ENCODE assay signal across 8 cellular contexts in genomic region chr20:3248167-3248992, GRCh38. TPM values are rescaled to one million over a fixed set of nuclear protein-coding genes. Genes with fewer than 3 reads are reported as not detected.
DNase-seq lines count a peak whose midpoint lies in the region; ATAC-seq and TF ChIP-seq lines count a peak whose summit lies in the region.

No MANE protein-coding gene starts in this region.

- H3K27me3 ChIP-seq in BJ (ENCODE audit: control insufficient read depth, insufficient read depth, low read length) (no peaks in the 10 kb centered on the region; the same call in 1 of the 2 replicates), brain microvascular endothelial cell (replicated peaks) (no peaks in the 10 kb centered on the region), lower lobe of right lung (ENCODE audit: low read depth) (peaks cover 9% of the 10 kb centered on the region), dorsolateral prefrontal cortex (no peaks in the 10 kb centered on the region)

- H3K27ac ChIP-seq in brain microvascular endothelial cell, result no peak overlapping the region
- H3K27ac ChIP-seq in lower lobe of right lung, result no peak overlapping the region
- no peak overlapping the region for H3K27ac ChIP-seq in dorsolateral prefrontal cortex

- DNase-seq in BJ (ENCODE audit: low read depth), result no peak
- peak; percentile 69 for DNase-seq in KBM-7
- DNase-seq in brain microvascular endothelial cell, result no peak
- no peak for DNase-seq in lower lobe of right lung
- DNase-seq in T-helper 9 cell, result no peak
- DNase-seq in dorsolateral prefrontal cortex, result no peak
- DNase-seq in NCI-H1436 treated with DMSO at 0.1 percent for 48 hours (lab: John Stamatoyannopoulos, UW), result no peak

- POLR2A ChIA-PET in BJ (lab: Charles Lee), result no interaction called here

- no peaks in the 10 kb centered on the region for H3K9me3 ChIP-seq in lower lobe of right lung

- ATAC-seq in lower lobe of right lung (peak; percentile 60 to 61), HG03565 (IDR thresholded peaks at IDR 0.05; ENCODE audit: unreplicated experiment) (no peak)

- intact Hi-C loops in lower lobe of right lung (cut with DNase I), result no loop called here
- intact Hi-C loops in dorsolateral prefrontal cortex (cut with DNase I), result no loop called here

- CTCF ChIA-PET in BJ (lab: Yijun Ruan, JAX), result interaction anchor here (1.0 to 2.4 kb wide), 3 partner anchors 9 to 55 kb away, joined by 3 to 10 read pairs (median 4); partner anchors contain the start of gene SLC4A11

- in situ Hi-C loops in KBM-7 (cut with MboI; ENCODE audit: low pct_unique_long_range_greater_than_20kb, low sequenced_read_pairs), result no loop called here
- in situ Hi-C loops in brain microvascular endothelial cell (cut with HindIII; ENCODE audit: low pct_ligation_motif_present, low sequenced_read_pairs), result no loop called here

- 0 out of 2 replicates have a peak, but pooled peaks have one; percentile 6 for TF ChIP-seq CTCF in BJ (IDR thresholded peaks at IDR 0.05; ENCODE audit: insufficient read depth, low read depth, low read length)
- no peak for TF ChIP-seq CTCF in brain microvascular endothelial cell (IDR thresholded peaks at IDR 0.05; ENCODE audit: low read depth, low read length, missing control alignments)
- no peak for TF ChIP-seq CTCF in lower lobe of right lung (IDR thresholded peaks at IDR 0.05)
- no peak for TF ChIP-seq CTCF in dorsolateral prefrontal cortex (IDR thresholded peaks at IDR 0.05 in 54 of 56, conservative IDR thresholded peaks at IDR 0.05 in 2 of 56; ENCODE audit: low read depth in 1 of 56, partially characterized antibody in 56 of 56)

- peaks cover 11% of the 10 kb centered on the region for H3K36me3 ChIP-seq in BJ (ENCODE audit: control insufficient read depth, insufficient read depth, low read length)
- H3K36me3 ChIP-seq in brain microvascular endothelial cell (replicated peaks), result peaks cover 9% of the 10 kb centered on the region
- H3K36me3 ChIP-seq in lower lobe of right lung, result peaks cover 27% of the 10 kb centered on the region

- peak overlapping the region; percentile 7 for H3K4me3 ChIP-seq in BJ (ENCODE audit: low read depth, low read length)
- peak overlapping the region; percentile 32 for H3K4me3 ChIP-seq in brain microvascular endothelial cell (ENCODE audit: low read depth, low read length)
- peak overlapping the region; percentile 17 for H3K4me3 ChIP-seq in lower lobe of right lung
- H3K4me3 ChIP-seq in dorsolateral prefrontal cortex, result peak overlapping the region in 14 of 59 donors; percentile 1 to 44 (median 24)

- H3K4me1 ChIP-seq in lower lobe of right lung, result peaks cover 10% of the 10 kb centered on the region

RNA-seq across cellular contexts. Expression of gene SLC4A11, which starts 9.4 kb away (rescaled TPM):
- 0.94 and 1.2 TPM in 2 replicates for polyA plus RNA-seq in BJ (2011; rRNA removed)
- polyA minus RNA-seq in BJ (2011; rRNA and poly(A)+ RNA removed), result 1.8 and 2.1 TPM in 2 replicates
- 5.0 TPM for total RNA-seq in lower lobe of right lung
- total RNA-seq in dorsolateral prefrontal cortex, result 10 to 100 TPM in 3 of 120 experiments, 1 to 10 TPM in 117; 1.5 to 23.0 (median 3.8) TPM

RNA-seq across cellular contexts. Expression of gene ITPA, which starts 39.1 kb away (rescaled TPM):
- 26.6 and 35.0 TPM in 2 replicates for polyA plus RNA-seq in BJ (2011; rRNA removed)
- polyA minus RNA-seq in BJ (2011; rRNA and poly(A)+ RNA removed), result 9.3 and 12.4 TPM in 2 replicates
- total RNA-seq in lower lobe of right lung (40.9 TPM), dorsolateral prefrontal cortex (10 to 100 TPM; 18.3 to 51.4 (median 33.9) TPM)

RNA-seq across cellular contexts. Expression of gene DDRGK1, which starts 43.9 kb away (rescaled TPM):
- polyA plus RNA-seq in BJ (2011; rRNA removed), result 33.1 and 34.9 TPM in 2 replicates
- 10.3 and 15.2 TPM in 2 replicates for polyA minus RNA-seq in BJ (2011; rRNA and poly(A)+ RNA removed)
- total RNA-seq in lower lobe of right lung, result 89.8 TPM
- total RNA-seq in dorsolateral prefrontal cortex, result 100 to 1,000 TPM in 119 of 120 experiments, 10 to 100 TPM in 1; 98.5 to 184 (median 132) TPM
